In genomic region chrX:119638725-119639471, GRCh38 we compare ENCODE assay signal across 9 cellular contexts. TPM values are rescaled to one million over a fixed set of nuclear protein-coding genes. Genes with fewer than 3 reads are reported as not detected.
DNase-seq lines count a peak whose midpoint lies in the region; ATAC-seq and TF ChIP-seq lines count a peak whose summit lies in the region.
"Had no signal": no experiment of that assay in that cellular context is flagged by ENCODE, and none has a peak within 500 bp of the region (broad histone marks: within the 10 kb centered on the region; RNA-seq: fewer than 3 reads in every experiment).

No MANE protein-coding gene starts in this region.

- H3K4me3 ChIP-seq in left ventricle myocardium inferior: no peak overlapping the region
- H3K4me3 ChIP-seq: esophagus squamous epithelium had no signal

- ATAC-seq in GM19463 (IDR thresholded peaks at IDR 0.05; ENCODE audit: unreplicated experiment): peak; percentile 68
- peak; percentile 69 for ATAC-seq in HG03159 (IDR thresholded peaks at IDR 0.05; ENCODE audit: unreplicated experiment)
- ATAC-seq in HG03139 (IDR thresholded peaks at IDR 0.05; ENCODE audit: unreplicated experiment): no peak

- H3K9me3 ChIP-seq in left ventricle myocardium inferior (replicated peaks): no peaks in the 10 kb centered on the region
- H3K9me3 ChIP-seq: esophagus squamous epithelium had no signal

- no TSS peak for BruUV-seq in Calu3 (replicated peaks; lab: Mats Ljungman, UMichigan)

- H3K4me1 ChIP-seq in left ventricle myocardium inferior: no peaks in the 10 kb centered on the region
- H3K4me1 ChIP-seq: esophagus squamous epithelium had no signal

- H3K9me3 Mint-ChIP-seq in activated naive CD8-positive, alpha-beta T cell (ENCODE audit: low read depth): no peaks in the 10 kb centered on the region
- H3K9me3 Mint-ChIP-seq in Calu3 (ENCODE audit: low read depth, unreplicated experiment): no peaks in the 10 kb centered on the region

- no peak overlapping the region for H3K27ac ChIP-seq in left ventricle myocardium inferior (replicated peaks)
- H3K27ac ChIP-seq: esophagus squamous epithelium had no signal

- peaks cover 13% of the 10 kb centered on the region for H3K4me1 Mint-ChIP-seq in activated naive CD8-positive, alpha-beta T cell (ENCODE audit: low read depth)
- H3K4me1 Mint-ChIP-seq in Calu3 (ENCODE audit: low read depth, unreplicated experiment): no peaks in the 10 kb centered on the region

- H3K36me3 Mint-ChIP-seq in activated naive CD8-positive, alpha-beta T cell: no peaks in the 10 kb centered on the region
- H3K36me3 Mint-ChIP-seq in Calu3 (ENCODE audit: insufficient read depth, unreplicated experiment): no peaks in the 10 kb centered on the region

- H3K27me3 ChIP-seq in left ventricle myocardium inferior (ENCODE audit: low read depth): no peaks in the 10 kb centered on the region
- H3K27me3 ChIP-seq: esophagus squamous epithelium had no signal

- H3K27me3 Mint-ChIP-seq in activated naive CD8-positive, alpha-beta T cell: no peaks in the 10 kb centered on the region
- peaks cover 37% of the 10 kb centered on the region for H3K27me3 Mint-ChIP-seq in Calu3 (ENCODE audit: unreplicated experiment)

- CTCF ChIA-PET in Calu3 (lab: Charles Lee): no interaction called here

- no peaks in the 10 kb centered on the region for H3K36me3 ChIP-seq in left ventricle myocardium inferior

- intact Hi-C loops in left ventricle myocardium inferior (cut with micrococcal nuclease): no loop called here
- intact Hi-C loops in Calu3 (cut with micrococcal nuclease; ENCODE audit: unreplicated experiment): no loop called here

- TF ChIP-seq CTCF in GM10266 (IDR thresholded peaks at IDR 0.05; ENCODE audit: control insufficient read depth, insufficient read depth, low read depth, missing control alignments): peak; percentile 4
- no peak for TF ChIP-seq CTCF in left ventricle myocardium inferior (IDR thresholded peaks at IDR 0.05; ENCODE audit: borderline replicate concordance)
- TF ChIP-seq CTCF in Calu3 (IDR thresholded peaks at IDR 0.05; ENCODE audit: unreplicated experiment): no peak

- H3K4me3 Mint-ChIP-seq in activated naive CD8-positive, alpha-beta T cell: no peak overlapping the region
- H3K4me3 Mint-ChIP-seq in Calu3 (ENCODE audit: low read depth, unreplicated experiment): no peak overlapping the region

- DNase-seq in GM10266 (ENCODE audit: extremely low spot score): peak; percentile 48
- DNase-seq in left ventricle myocardium inferior: no peak
- DNase-seq in Calu3: no peak
- no peak for DNase-seq in KBM-7
- DNase-seq: esophagus squamous epithelium had no signal

- in situ Hi-C loops in KBM-7 (cut with MboI; ENCODE audit: low pct_unique_long_range_greater_than_20kb, low sequenced_read_pairs): no loop called here

- H3K27ac Mint-ChIP-seq in activated naive CD8-positive, alpha-beta T cell: peak overlapping the region; percentile 73
- H3K27ac Mint-ChIP-seq in Calu3 (ENCODE audit: unreplicated experiment): no peak overlapping the region

RNA-seq across cellular contexts. Expression of gene NKRF, which starts 32.7 kb away (rescaled TPM):
- total RNA-seq in left ventricle myocardium inferior: 3.7 TPM
- total RNA-seq in Calu3 (2022): 17.8 and 18.0 TPM in 2 replicates

RNA-seq across cellular contexts. Expression of gene SEPTIN6, which starts 54.1 kb away (rescaled TPM):
- total RNA-seq in left ventricle myocardium inferior: 5.6 TPM
- 7.7 and 8.5 TPM in 2 replicates for total RNA-seq in Calu3 (2022)
